In the genomic region with DNA sequence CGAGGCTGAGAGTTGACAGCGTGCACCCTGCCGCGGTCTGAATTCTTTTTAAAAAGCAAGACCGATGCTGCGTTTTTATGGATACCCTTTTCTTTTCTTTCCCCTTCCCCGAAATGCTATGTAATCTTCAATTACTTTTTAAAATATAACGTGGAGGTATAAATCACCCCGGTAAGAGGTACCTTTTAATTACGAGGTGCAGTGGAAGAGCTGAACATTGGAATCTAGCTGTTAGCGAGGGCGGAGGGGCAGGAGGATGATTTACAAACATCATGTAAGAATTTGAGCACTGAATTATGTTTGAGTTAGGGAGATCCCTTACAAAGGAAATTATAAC, we compare ENCODE assay signal across 12 cellular contexts. TPM values are rescaled to one million over a fixed set of nuclear protein-coding genes. Genes with fewer than 3 reads are reported as not detected.
A peak's percentile ranks its signal among the peaks of the same experiment; 100 is the strongest.
DNase-seq lines count a peak whose midpoint lies in the region; ATAC-seq and TF ChIP-seq lines count a peak whose summit lies in the region.
"Had no signal": no experiment of that assay in that cellular context is flagged by ENCODE, and none has a peak within 500 bp of the region (broad histone marks: within the 10 kb centered on the region; RNA-seq: fewer than 3 reads in every experiment).

No MANE protein-coding gene starts in this region.

- H3K4me3 Mint-ChIP-seq in activated T-helper 17 cell treated with anti-CD3 and anti-CD28 coated beads, Interleukin-2, amount 50 U/mL, for 72 hours: no peak overlapping the region
- H3K4me3 Mint-ChIP-seq: activated T-helper 1 cell treated with anti-CD3 and anti-CD28 coated beads, Interleukin-12 subunit alpha, Interleukin-12 subunit beta, Interleukin-2, Interleukin-4 antibody, amounts not matched to agents 30 ng/mL and 10 ng/mL and 1 ng/mL, durations not matched to agents 14 hours and 24 hours and 36 hours had no signal

- H3K27ac ChIP-seq in heart right ventricle (no peak overlapping the region), colonic mucosa (peak overlapping the region; percentile 25), muscle layer of duodenum (ENCODE audit: low read length) (no peak overlapping the region), uterus (no peak overlapping the region), RWPE1 (no peak overlapping the region)

- peaks cover 62% of the 10 kb centered on the region for H3K27me3 Mint-ChIP-seq in activated T-helper 17 cell treated with anti-CD3 and anti-CD28 coated beads, Interleukin-2, amount 50 U/mL, for 72 hours

- H3K9me3 Mint-ChIP-seq in activated T-helper 17 cell treated with anti-CD3 and anti-CD28 coated beads, Interleukin-2, amount 50 U/mL, for 72 hours: no peaks in the 10 kb centered on the region
- H3K9me3 Mint-ChIP-seq: activated T-helper 1 cell treated with anti-CD3 and anti-CD28 coated beads, Interleukin-12 subunit alpha, Interleukin-12 subunit beta, Interleukin-2, Interleukin-4 antibody, amounts not matched to agents 30 ng/mL and 10 ng/mL and 1 ng/mL, durations not matched to agents 14 hours and 24 hours and 36 hours had no signal

- POLR2A ChIA-PET in RWPE1 (lab: Yijun Ruan, JAX; ENCODE audit: low non-redundant PET): no interaction called here

- intact Hi-C loops in heart right ventricle (cut with DNase I) (no loop called here), Right ventricle myocardium superior (cut with DNase I) (no loop called here), colonic mucosa (cut with DNase I) (loop anchor here (10.0 kb wide), 1 partner anchor 131 kb away; no protein-coding TSS in a partner anchor), uterus (cut with DNase I; ENCODE audit: low total_unique reads) (no loop called here)

- H3K36me3 ChIP-seq in heart right ventricle (no peaks in the 10 kb centered on the region), colonic mucosa (no peaks in the 10 kb centered on the region), muscle layer of duodenum (ENCODE audit: control insufficient read depth in 1 of 2, insufficient read depth in 2 of 2, low read length in 2 of 2) (no peaks in the 10 kb centered on the region), uterus (no peaks in the 10 kb centered on the region)

- ATAC-seq in heart right ventricle: no peak
- no peak for ATAC-seq in Right ventricle myocardium superior (ENCODE audit: poor library complexity)
- no peak for ATAC-seq in activated T-helper 17 cell treated with anti-CD3 and anti-CD28 coated beads, Interleukin-2, amount 50 U/mL, for 72 hours (replicated peaks)

- H3K4me3 ChIP-seq in heart right ventricle: peak overlapping the region in 9 of 10 donors; percentile 36 to 59 (median 51)
- H3K4me3 ChIP-seq in colonic mucosa: peak overlapping the region; percentile 55
- peak overlapping the region; percentile 49 to 50 for H3K4me3 ChIP-seq in muscle layer of duodenum (ENCODE audit: low read depth in 1 of 2, low read length in 2 of 2)
- H3K4me3 ChIP-seq in uterus: peak overlapping the region; percentile 25 to 38

- H3K4me1 ChIP-seq in heart right ventricle: peaks cover 0 to 18% (median 4%) of the 10 kb centered on the region in 9 donors
- H3K4me1 ChIP-seq in colonic mucosa: no peaks in the 10 kb centered on the region
- H3K4me1 ChIP-seq in muscle layer of duodenum (ENCODE audit: control insufficient read depth in 1 of 2, insufficient read depth in 2 of 2, low read length in 2 of 2): no peaks in the 10 kb centered on the region
- no peaks in the 10 kb centered on the region for H3K4me1 ChIP-seq in uterus

- peaks cover 0 to 11% (median 2%) of the 10 kb centered on the region in 11 donors for H3K9me3 ChIP-seq in heart right ventricle
- no peaks in the 10 kb centered on the region for H3K9me3 ChIP-seq in colonic mucosa
- H3K9me3 ChIP-seq in muscle layer of duodenum (ENCODE audit: control insufficient read depth in 1 of 2, low read length in 2 of 2): peaks cover 0 to 3% of the 10 kb centered on the region in 2 donors
- no peaks in the 10 kb centered on the region for H3K9me3 ChIP-seq in uterus

- TF ChIP-seq CTCF in heart right ventricle (IDR thresholded peaks at IDR 0.05) (no peak), colonic mucosa (IDR thresholded peaks at IDR 0.05) (no peak), uterus (IDR thresholded peaks at IDR 0.05) (no peak), RWPE1 (conservative IDR thresholded peaks at IDR 0.05; ENCODE audit: low read depth) (no peak)

- no peaks in the 10 kb centered on the region for H3K36me3 Mint-ChIP-seq in activated T-helper 17 cell treated with anti-CD3 and anti-CD28 coated beads, Interleukin-2, amount 50 U/mL, for 72 hours (ENCODE audit: low read depth)

- peaks cover 0 to 78% (median 67%) of the 10 kb centered on the region in 7 donors for H3K27me3 ChIP-seq in heart right ventricle
- H3K27me3 ChIP-seq in colonic mucosa: no peaks in the 10 kb centered on the region
- H3K27me3 ChIP-seq in muscle layer of duodenum (ENCODE audit: low read depth, low read length): peaks cover 7% of the 10 kb centered on the region
- H3K27me3 ChIP-seq in uterus: peaks cover 0 to 15% of the 10 kb centered on the region in 2 donors

- H3K9ac ChIP-seq in colonic mucosa (ENCODE audit: low read depth in 2 of 2, low read length in 2 of 2): peak overlapping the region; percentile 41 to 72

- H3K27ac Mint-ChIP-seq in activated T-helper 17 cell treated with anti-CD3 and anti-CD28 coated beads, Interleukin-2, amount 50 U/mL, for 72 hours: no peak overlapping the region
- H3K27ac Mint-ChIP-seq: activated T-helper 1 cell treated with anti-CD3 and anti-CD28 coated beads, Interleukin-12 subunit alpha, Interleukin-12 subunit beta, Interleukin-2, Interleukin-4 antibody, amounts not matched to agents 30 ng/mL and 10 ng/mL and 1 ng/mL, durations not matched to agents 14 hours and 24 hours and 36 hours had no signal

- DNase-seq in heart right ventricle (no peak), Right ventricle myocardium superior (no peak), colonic mucosa (no peak), uterus (no peak), amniotic stem cell (lab: John Stamatoyannopoulos, UW) (no peak), RWPE1 (ENCODE audit: low spot score) (no peak)
- DNase-seq: KBM-7; stimulated activated CD4-positive, alpha-beta T cell treated with anti-CD3 and anti-CD28 coated beads, Interleukin-12 subunit alpha, Interleukin-12 subunit beta, amount 100 ng/mL, for 4 hours; stimulated activated naive CD4-positive, alpha-beta T cell had no signal

- H3K4me1 Mint-ChIP-seq in activated T-helper 17 cell treated with anti-CD3 and anti-CD28 coated beads, Interleukin-2, amount 50 U/mL, for 72 hours: no peaks in the 10 kb centered on the region

- no peak for TF ChIP-seq POLR2A in uterus (IDR thresholded peaks at IDR 0.05)

- 8 to 13% methylated on average over 12 of the region's 12 CpGs for WGBS in heart right ventricle, 2 donors

- CTCF ChIA-PET in RWPE1 (lab: Yijun Ruan, JAX): interaction anchor here (0.6 to 0.7 kb wide), 3 partner anchors 14 to 1918 kb away, joined by 3 read pairs; no protein-coding TSS in a partner anchor

RNA-seq across cellular contexts. Expression of gene EYA2, which starts 1.2 kb away (rescaled TPM):
- total RNA-seq in heart right ventricle (1 to 10 TPM in 3 of 10 donors, under 1 TPM in 7; 0.26 to 1.9 (median 0.73) TPM), Right ventricle myocardium superior (0.65 TPM), colonic mucosa (10 to 100 TPM in 1 of 2 donors, 1 to 10 TPM in 1; 8.9 to 16.8 TPM), uterus (10 to 100 TPM in 1 of 4 donors, 1 to 10 TPM in 3; 2.0 to 11.0 (median 5.6) TPM)
- polyA plus RNA-seq in heart right ventricle: under 1 TPM; 0.29 to 0.80 TPM
- total RNA-seq in activated T-helper 17 cell treated with anti-CD3 and anti-CD28 coated beads, Interleukin-2, amount 50 U/mL, for 72 hours: under 1 TPM in 1 of 2 donors, not detected in 1; 0.16 TPM
- total RNA-seq: activated T-helper 1 cell treated with anti-CD3 and anti-CD28 coated beads, Interleukin-12 subunit alpha, Interleukin-12 subunit beta, Interleukin-2, Interleukin-4 antibody, amounts not matched to agents 30 ng/mL and 10 ng/mL and 1 ng/mL, durations not matched to agents 14 hours and 24 hours and 36 hours had no signal
